In genomic region chr10:101558206-101558605, GRCh38 we compare ENCODE assay signal across 1 cellular context.
TF ChIP-seq lines count a peak whose summit lies in the region.

No MANE protein-coding gene starts in this region.

TF ChIP-seq in H1, 55 proteins besides CTCF, POLR2A, EP300 and RAD21:
- TF ChIP-seq EGR1 (IDR thresholded peaks at IDR 0.05; ENCODE audit: borderline replicate concordance, low read depth, low read length): no peak
- TF ChIP-seq MAFK (IDR thresholded peaks at IDR 0.05; ENCODE audit: low read depth, low read length): no peak
- no peak for TF ChIP-seq FOSL1 (IDR thresholded peaks at IDR 0.05; ENCODE audit: insufficient read depth, low read depth, low read length)
- TF ChIP-seq PHF8 (conservative IDR thresholded peaks at IDR 0.05; ENCODE audit: low read depth, low read length): no peak
